8 cellular contexts compared by ENCODE assay signal in the genomic region with DNA sequence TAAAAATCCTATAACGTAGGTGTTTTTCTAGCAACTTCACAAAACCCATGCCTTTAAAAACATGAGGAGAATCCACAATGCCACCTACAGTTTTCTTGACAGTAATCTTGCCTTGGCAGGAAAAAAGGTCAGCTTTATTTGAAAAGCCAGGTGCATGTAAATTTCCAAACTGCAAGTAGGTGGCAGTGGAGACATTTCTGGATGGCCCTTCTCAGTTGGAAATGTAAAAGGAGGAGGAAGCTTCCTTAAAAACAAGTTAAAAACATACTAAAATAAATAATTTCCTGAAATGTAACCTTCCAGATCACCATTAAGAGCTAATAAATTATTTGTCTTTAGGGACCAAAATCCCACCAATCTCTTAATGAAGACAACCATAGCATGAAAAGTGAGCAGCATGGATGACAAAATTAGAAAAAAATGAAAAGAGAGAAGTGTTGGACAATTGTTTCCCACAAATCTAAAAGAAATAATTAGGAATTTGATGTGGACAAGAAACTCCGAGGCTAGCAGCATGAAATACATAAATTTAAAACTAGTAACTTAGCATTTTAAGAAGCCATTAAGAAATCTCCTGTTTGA.
DNase-seq lines count a peak whose midpoint lies in the region; ATAC-seq, FAIRE-seq and TF ChIP-seq lines count a peak whose summit lies in the region.

No MANE protein-coding gene starts in this region.

- ATAC-seq in HCT116 (peak; percentile 59), GM19395 (IDR thresholded peaks at IDR 0.05; ENCODE audit: unreplicated experiment) (no peak), HG03196 (IDR thresholded peaks at IDR 0.05; ENCODE audit: unreplicated experiment) (no peak)
- ATAC-seq in effector memory CD8-positive, alpha-beta T cell (replicated peaks), result no peak

- H3K4me1 ChIP-seq in HCT116 (ENCODE audit: control insufficient read depth in 1 of 2, insufficient read depth in 2 of 2, low read length in 2 of 2), result peaks cover 12 to 55% of the 10 kb centered on the region in 2 experiments

- H3K27ac ChIP-seq in HCT116 (ENCODE audit: low read depth, low read length), result no peak overlapping the region

- H2AFZ ChIP-seq in HCT116 (ENCODE audit: low read depth, low read length, poor library complexity, severe bottlenecking), result peak overlapping the region; percentile 82

- H3K4me2 ChIP-seq in HCT116 (ENCODE audit: low read length), result peak overlapping the region; percentile 18; the same call in 1 of the 2 replicates

- no TSS peak for BruUV-seq in HCT116 (replicated peaks; lab: Mats Ljungman, UMichigan)

- H3K9me3 Mint-ChIP-seq in activated T-cell treated with anti-CD3 and anti-CD28 coated beads, Interleukin-2, amount 50 U/mL, for 24 hours, result no peaks in the 10 kb centered on the region
- no peaks in the 10 kb centered on the region for H3K9me3 Mint-ChIP-seq in effector memory CD8-positive, alpha-beta T cell

- H3K27me3 Mint-ChIP-seq in activated T-cell treated with anti-CD3 and anti-CD28 coated beads, Interleukin-2, amount 50 U/mL, for 24 hours, result no peaks in the 10 kb centered on the region
- H3K27me3 Mint-ChIP-seq in effector memory CD8-positive, alpha-beta T cell, result no peaks in the 10 kb centered on the region

- no peak overlapping the region for H3K4me3 ChIP-seq in BJ (ENCODE audit: low read depth, low read length)
- H3K4me3 ChIP-seq in HCT116 (replicated peaks in 1 of 2; ENCODE audit: low read depth in 1 of 2, low read length in 2 of 2), result no peak overlapping the region

- H3K9ac ChIP-seq in HCT116 (ENCODE audit: low read length), result no peak overlapping the region

- no peak overlapping the region for H3K27ac Mint-ChIP-seq in activated T-cell treated with anti-CD3 and anti-CD28 coated beads, Interleukin-2, amount 50 U/mL, for 24 hours
- peak overlapping the region in 1 of 2 donors; percentile 54 for H3K27ac Mint-ChIP-seq in effector memory CD8-positive, alpha-beta T cell

- no peaks in the 10 kb centered on the region for H3K79me2 ChIP-seq in HCT116 (ENCODE audit: insufficient read depth, low read length)

- H3K4me3 Mint-ChIP-seq in activated T-cell treated with anti-CD3 and anti-CD28 coated beads, Interleukin-2, amount 50 U/mL, for 24 hours, result no peak overlapping the region
- H3K4me3 Mint-ChIP-seq in effector memory CD8-positive, alpha-beta T cell, result no peak overlapping the region

- POLR2A ChIA-PET in BJ (lab: Charles Lee), result no interaction called here
- POLR2A ChIA-PET in HCT116 (lab: Charles Lee), result interaction anchor here (1.2 kb wide), 1 partner anchor 14 kb away, joined by 3 read pairs; no protein-coding TSS in a partner anchor

- no peaks in the 10 kb centered on the region for H3K9me3 ChIP-seq in HCT116 (ENCODE audit: control insufficient read depth in 1 of 2, insufficient read depth in 1 of 2, low read depth in 1 of 2, low read length in 2 of 2)

- intact Hi-C loops in HCT116 (cut with micrococcal nuclease), result loop anchor here (1.0 to 2.0 kb wide), 3 partner anchors 44 to 358 kb away; no protein-coding TSS in a partner anchor

- H3K4me1 Mint-ChIP-seq in activated T-cell treated with anti-CD3 and anti-CD28 coated beads, Interleukin-2, amount 50 U/mL, for 24 hours (ENCODE audit: low read depth), result peaks cover 17% of the 10 kb centered on the region
- H3K4me1 Mint-ChIP-seq in effector memory CD8-positive, alpha-beta T cell (ENCODE audit: low read depth in 2 of 2), result peaks cover 10 to 12% of the 10 kb centered on the region in 2 donors

- H3K36me3 ChIP-seq in BJ (ENCODE audit: control insufficient read depth, insufficient read depth, low read length) (no peaks in the 10 kb centered on the region), HCT116 (ENCODE audit: control insufficient read depth in 1 of 2, insufficient read depth in 2 of 2, low read length in 2 of 2) (no peaks in the 10 kb centered on the region)

- CTCF ChIA-PET in BJ (lab: Yijun Ruan, JAX) (interaction anchor here (0.8 to 3.1 kb wide), 7 partner anchors 9 to 359 kb away, joined by 3 to 15 read pairs (median 4); no protein-coding TSS in a partner anchor), HCT116 (lab: Charles Lee) (interaction anchor here (0.6 to 9.0 kb wide), 28 partner anchors 15 to 366 kb away, joined by 3 to 336 read pairs (median 4); partner anchors contain the start of genes HOXB8 and HOXB9)

- RAD21 ChIA-PET in HCT116 (lab: Charles Lee; ENCODE audit: low non-redundant PET in 1 of 2, low total read pairs in 2 of 2, uncharacterized antibody in 2 of 2, unreplicated experiment in 2 of 2), result interaction anchor here (0.6 to 1.9 kb wide), 6 partner anchors 28 to 329 kb away, joined by 3 to 9 read pairs (median 3); no protein-coding TSS in a partner anchor

- TF ChIP-seq RAD21 in HCT116 (IDR thresholded peaks at IDR 0.05; ENCODE audit: low read depth), result peak; percentile 94

- no peak for TF ChIP-seq POLR2A in HCT116 (IDR thresholded peaks at IDR 0.05; ENCODE audit: borderline replicate concordance, extremely low read depth, insufficient read depth, insufficient read length)

- no peaks in the 10 kb centered on the region for H3K9me2 ChIP-seq in HCT116 (ENCODE audit: insufficient read depth)

- DNase-seq in BJ (ENCODE audit: low read depth), result no peak
- DNase-seq in HCT116 (ENCODE audit: low read depth, low spot score), result no peak
- peak; percentile 36 for DNase-seq in RCC 7860 (ENCODE audit: low spot score)
- DNase-seq in glomerular visceral epithelial cell (ENCODE audit: extremely low spot score), result peak; percentile 64
- no peak for DNase-seq in activated T-cell treated with anti-CD3 and anti-CD28 coated beads, Interleukin-2, amount 50 U/mL, for 24 hours
- DNase-seq in effector memory CD8-positive, alpha-beta T cell, result no peak

- FAIRE-seq in RCC 7860 (lab: Jason Lieb, UNC), result peak; percentile 87

- TF ChIP-seq CTCF in BJ (IDR thresholded peaks at IDR 0.05; ENCODE audit: insufficient read depth, low read depth, low read length), result peak; percentile 57
- peak; percentile 84 to 98 (median 91) for TF ChIP-seq CTCF in HCT116 (IDR thresholded peaks at IDR 0.05 in 2 of 3, conservative IDR thresholded peaks at IDR 0.05 in 1 of 3; ENCODE audit: borderline replicate concordance in 1 of 3, insufficient read depth in 1 of 3, low read depth in 2 of 3, low read length in 2 of 3)

- peaks cover 25% of the 10 kb centered on the region for H3K36me3 Mint-ChIP-seq in activated T-cell treated with anti-CD3 and anti-CD28 coated beads, Interleukin-2, amount 50 U/mL, for 24 hours (ENCODE audit: low read depth)
- H3K36me3 Mint-ChIP-seq in effector memory CD8-positive, alpha-beta T cell (ENCODE audit: insufficient read depth), result peaks cover 6% of the 10 kb centered on the region

- H3K27me3 ChIP-seq in BJ (ENCODE audit: control insufficient read depth, insufficient read depth, low read length) (peaks cover 2% of the 10 kb centered on the region; the same call in 1 of the 2 replicates), HCT116 (ENCODE audit: insufficient read depth, low read length) (no peaks in the 10 kb centered on the region)

- no peaks in the 10 kb centered on the region for H4K20me1 ChIP-seq in HCT116 (ENCODE audit: insufficient read depth)

TF ChIP-seq in HCT116, 20 proteins besides CTCF, POLR2A, EP300 and RAD21:
- TF ChIP-seq, protein P1, sequence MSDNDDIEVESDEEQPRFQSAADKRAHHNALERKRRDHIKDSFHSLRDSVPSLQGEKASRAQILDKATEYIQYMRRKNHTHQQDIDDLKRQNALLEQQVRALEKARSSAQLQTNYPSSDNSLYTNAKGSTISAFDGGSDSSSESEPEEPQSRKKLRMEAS (IDR thresholded peaks at IDR 0.05), result peak; percentile 25; the same call in 1 of the 2 replicates
- no peak for TF ChIP-seq JUND (IDR thresholded peaks at IDR 0.05)

Comparison
In these comparisons a context has a peak if more than half of its experiments do, and no peak if none do; other contexts are left out.
1. DNase-seq: peak in RCC 7860 (single experiment) and glomerular visceral epithelial cell (single experiment); none in BJ (single experiment), HCT116 (single experiment), activated T-cell treated with anti-CD3 and anti-CD28 coated beads, Interleukin-2, amount 50 U/mL, for 24 hours (single experiment) and effector memory CD8-positive, alpha-beta T cell (0 of 3).